2 cellular contexts compared by ENCODE assay signal in genomic region chrX:16897445-16897844, GRCh38.
TF ChIP-seq lines count a peak whose summit lies in the region.

No MANE protein-coding gene starts in this region.

TF ChIP-seq in Ishikawa, 13 proteins besides CTCF, POLR2A, EP300 and RAD21:
- TF ChIP-seq TEAD4 (IDR thresholded peaks at IDR 0.05): no peak; the same call in none of the 2 replicates
- TF ChIP-seq CREB1 (IDR thresholded peaks at IDR 0.05; ENCODE audit: low read depth): no peak
- no peak; the same call in 1 of the 2 replicates for TF ChIP-seq ZBTB7A (IDR thresholded peaks at IDR 0.05; ENCODE audit: low read depth)
- TF ChIP-seq NFIC (IDR thresholded peaks at IDR 0.05): peak; percentile 78
- TF ChIP-seq, protein P1, sequence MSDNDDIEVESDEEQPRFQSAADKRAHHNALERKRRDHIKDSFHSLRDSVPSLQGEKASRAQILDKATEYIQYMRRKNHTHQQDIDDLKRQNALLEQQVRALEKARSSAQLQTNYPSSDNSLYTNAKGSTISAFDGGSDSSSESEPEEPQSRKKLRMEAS (IDR thresholded peaks at IDR 0.05): no peak; the same call in none of the 2 replicates
- peak; percentile 90 for TF ChIP-seq TCF12 (IDR thresholded peaks at IDR 0.05; ENCODE audit: low read depth)
- TF ChIP-seq, protein P2, sequence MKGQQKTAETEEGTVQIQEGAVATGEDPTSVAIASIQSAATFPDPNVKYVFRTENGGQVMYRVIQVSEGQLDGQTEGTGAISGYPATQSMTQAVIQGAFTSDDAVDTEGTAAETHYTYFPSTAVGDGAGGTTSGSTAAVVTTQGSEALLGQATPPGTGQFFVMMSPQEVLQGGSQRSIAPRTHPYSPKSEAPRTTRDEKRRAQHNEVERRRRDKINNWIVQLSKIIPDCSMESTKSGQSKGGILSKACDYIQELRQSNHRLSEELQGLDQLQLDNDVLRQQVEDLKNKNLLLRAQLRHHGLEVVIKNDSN (IDR thresholded peaks at IDR 0.05): peak; percentile 21; the same call in 1 of the 2 replicates
- TF ChIP-seq YY1 (IDR thresholded peaks at IDR 0.05; ENCODE audit: low read depth): no peak
- TF ChIP-seq EGR1 (IDR thresholded peaks at IDR 0.05): no peak

TF ChIP-seq in GM12878, 131 proteins besides CTCF, POLR2A, EP300 and RAD21:
- TF ChIP-seq PAX5 (IDR thresholded peaks at IDR 0.05; ENCODE audit: borderline replicate concordance, low read depth, low read length): peak; percentile 45; the same call in 1 of the 2 replicates
- no peak for TF ChIP-seq BRCA1 (IDR thresholded peaks at IDR 0.05; ENCODE audit: low read depth, low read length)
